8 cellular contexts compared by ENCODE assay signal in the genomic region with DNA sequence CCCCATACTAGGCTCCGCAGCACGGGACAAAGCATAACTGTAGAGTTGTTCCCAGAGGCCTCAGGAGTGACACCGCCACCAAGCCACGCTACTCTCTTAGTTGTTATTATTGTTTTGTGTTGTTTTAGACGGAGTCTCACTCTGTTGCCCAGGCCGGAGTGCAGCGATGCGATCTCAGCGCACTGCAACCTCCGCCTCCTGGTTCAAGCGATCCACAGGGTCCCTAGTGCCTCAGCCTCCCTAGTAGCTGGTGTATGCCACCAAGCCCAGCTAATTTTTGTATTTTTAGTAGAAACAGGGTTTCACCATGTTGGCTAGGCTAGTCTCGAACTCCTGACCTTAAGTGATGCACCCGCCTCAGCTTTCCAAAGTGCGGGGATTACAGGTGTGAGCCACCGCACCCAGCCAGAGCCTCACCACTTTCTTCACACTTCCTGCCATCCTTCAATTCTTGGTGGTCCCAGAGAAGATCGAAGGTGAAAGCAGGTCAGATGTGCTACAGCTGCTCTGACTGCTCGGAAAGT. TPM values are rescaled to one million over a fixed set of nuclear protein-coding genes. Genes with fewer than 3 reads are reported as not detected.
DNase-seq lines count a peak whose midpoint lies in the region; ATAC-seq, FAIRE-seq and TF ChIP-seq lines count a peak whose summit lies in the region.

No MANE protein-coding gene starts in this region.

- H3K27ac Mint-ChIP-seq in stimulated activated naive CD8-positive, alpha-beta T cell treated with anti-CD3 and anti-CD28 coated beads, Interleukin-15, Interleukin-2, amounts not matched to agents 100 ng/mL and 50 ng/mL, for 24 hours = peak overlapping the region; percentile 85
- peak overlapping the region; percentile 96 for H3K27ac Mint-ChIP-seq in chondrocyte (ENCODE audit: unreplicated experiment)

- no peaks in the 10 kb centered on the region for H3K27me3 Mint-ChIP-seq in stimulated activated naive CD8-positive, alpha-beta T cell treated with anti-CD3 and anti-CD28 coated beads, Interleukin-15, Interleukin-2, amounts not matched to agents 100 ng/mL and 50 ng/mL, for 24 hours
- no peaks in the 10 kb centered on the region for H3K27me3 Mint-ChIP-seq in chondrocyte (ENCODE audit: low read depth)

- peak overlapping the region; percentile 82 for H3K4me3 ChIP-seq in mucosa of stomach (ENCODE audit: low read length)

- no peak for TF ChIP-seq POLR2A in H54 (IDR thresholded peaks at IDR 0.05; ENCODE audit: low read depth, low read length)

- peak overlapping the region; percentile 86 for H3K9ac ChIP-seq in mucosa of stomach (ENCODE audit: low read length)

- peaks cover 48% of the 10 kb centered on the region for H3K4me1 Mint-ChIP-seq in stimulated activated naive CD8-positive, alpha-beta T cell treated with anti-CD3 and anti-CD28 coated beads, Interleukin-15, Interleukin-2, amounts not matched to agents 100 ng/mL and 50 ng/mL, for 24 hours (ENCODE audit: low read depth)
- H3K4me1 Mint-ChIP-seq in chondrocyte (ENCODE audit: low read depth) = peaks cover 18% of the 10 kb centered on the region

- peaks cover 8% of the 10 kb centered on the region for H3K4me1 ChIP-seq in mucosa of stomach (ENCODE audit: control insufficient read depth, insufficient read depth, low read length)

- H3K36me3 ChIP-seq in mucosa of stomach (ENCODE audit: control insufficient read depth, insufficient read depth, low read length) = no peaks in the 10 kb centered on the region

- H3K4me3 Mint-ChIP-seq in stimulated activated naive CD8-positive, alpha-beta T cell treated with anti-CD3 and anti-CD28 coated beads, Interleukin-15, Interleukin-2, amounts not matched to agents 100 ng/mL and 50 ng/mL, for 24 hours = peak overlapping the region; percentile 85
- peak overlapping the region; percentile 86 for H3K4me3 Mint-ChIP-seq in chondrocyte (ENCODE audit: unreplicated experiment)

- no peak for TF ChIP-seq CTCF in chondrocyte (IDR thresholded peaks at IDR 0.05)

- no peak for DNase-seq in stimulated activated naive CD8-positive, alpha-beta T cell treated with anti-CD3 and anti-CD28 coated beads, Interleukin-15, Interleukin-2, amounts not matched to agents 100 U/mL and 50 U/mL, for 24 hours
- DNase-seq in chondrocyte (ENCODE audit: low spot score) (peak; percentile 19), NCI-H345 (lab: John Stamatoyannopoulos, UW) (no peak), GDM1 (lab: John Stamatoyannopoulos, UW) (no peak), H54 (ENCODE audit: insufficient read length, low spot score) (no peak), NCI-H2081 (lab: John Stamatoyannopoulos, UW) (no peak)

- no peak for ATAC-seq in stimulated activated naive CD8-positive, alpha-beta T cell treated with anti-CD3 and anti-CD28 coated beads, Interleukin-15, Interleukin-2, amounts not matched to agents 100 U/mL and 50 U/mL, for 24 hours

- no peaks in the 10 kb centered on the region for H3K9me3 Mint-ChIP-seq in stimulated activated naive CD8-positive, alpha-beta T cell treated with anti-CD3 and anti-CD28 coated beads, Interleukin-15, Interleukin-2, amounts not matched to agents 100 ng/mL and 50 ng/mL, for 24 hours
- H3K9me3 Mint-ChIP-seq in chondrocyte (ENCODE audit: low read depth) = no peaks in the 10 kb centered on the region

- no peak for FAIRE-seq in H54 (lab: Jason Lieb, UNC)

- no peaks in the 10 kb centered on the region for H3K27me3 ChIP-seq in mucosa of stomach (ENCODE audit: control insufficient read depth, insufficient read depth, low read length)

- H3K36me3 Mint-ChIP-seq in stimulated activated naive CD8-positive, alpha-beta T cell treated with anti-CD3 and anti-CD28 coated beads, Interleukin-15, Interleukin-2, amounts not matched to agents 100 ng/mL and 50 ng/mL, for 24 hours (ENCODE audit: low read depth) = peaks cover 29% of the 10 kb centered on the region
- H3K36me3 Mint-ChIP-seq in chondrocyte (ENCODE audit: low read depth) = peaks cover 2% of the 10 kb centered on the region

- H3K9me3 ChIP-seq in mucosa of stomach (ENCODE audit: control insufficient read depth, low read length) = no peaks in the 10 kb centered on the region

RNA-seq across cellular contexts. Expression of a gene that starts 11.8 kb away (rescaled TPM):
- total RNA-seq in chondrocyte = 56.4 to 62.7 TPM (median 58.6 TPM) in 3 replicates

RNA-seq across cellular contexts. Expression of a gene that starts 24.6 kb away (rescaled TPM):
- not detected in 3 replicates for total RNA-seq in chondrocyte

RNA-seq across cellular contexts. Expression of a gene that starts 38.0 kb away (rescaled TPM):
- total RNA-seq in chondrocyte = 41.0 to 57.9 TPM (median 45.5 TPM) in 3 replicates
